ENCODE assay signal across 8 cellular contexts in genomic region chr3:128794067-128794768, GRCh38.
A peak's percentile ranks its signal among the peaks of the same experiment; 100 is the strongest.
DNase-seq lines count a peak whose midpoint lies in the region; ATAC-seq and TF ChIP-seq lines count a peak whose summit lies in the region.

No MANE protein-coding gene starts in this region.

- 8% methylated on average over 2 of the region's 2 CpGs for WGBS in mammary epithelial cell (ENCODE audit: low coverage, missing lambda C conversion rate)

- H3K79me2 ChIP-seq in mammary epithelial cell (ENCODE audit: insufficient read depth, low read length), result peaks cover 87% of the 10 kb centered on the region

- dilution Hi-C loops in mammary epithelial cell (cut with HindIII; ENCODE audit: low sequenced_read_pairs), result no loop called here

- H3K9me3 Mint-ChIP-seq in naive thymus-derived CD4-positive, alpha-beta T cell, result no peaks in the 10 kb centered on the region

- H3K27me3 Mint-ChIP-seq in naive thymus-derived CD4-positive, alpha-beta T cell, result no peaks in the 10 kb centered on the region

- peak overlapping the region; percentile 68 for H3K4me2 ChIP-seq in mammary epithelial cell (ENCODE audit: insufficient read depth, low read depth, low read length)

- DNase-seq in GM03348 (ENCODE audit: low spot score) (peak; percentile 78), MV-4-11 (lab: John Stamatoyannopoulos, UW) (peak; percentile 56), mammary epithelial cell (peak; percentile 96), NCI-H1694 (lab: John Stamatoyannopoulos, UW) (no peak), OCI-M2 (lab: John Stamatoyannopoulos, UW; ENCODE audit: unreplicated experiment) (no peak), Peyer's patch (no peak)
- peak in 1 of 9 donors; percentile 26 for DNase-seq in naive thymus-derived CD4-positive, alpha-beta T cell

- no peak for TF ChIP-seq POLR2A in Peyer's patch (IDR thresholded peaks at IDR 0.05)

- peaks cover 30% of the 10 kb centered on the region for H3K4me1 ChIP-seq in mammary epithelial cell (ENCODE audit: insufficient read depth, low read length)
- H3K4me1 ChIP-seq in naive thymus-derived CD4-positive, alpha-beta T cell (ENCODE audit: control insufficient read depth in 2 of 2, insufficient read depth in 2 of 2, low read length in 2 of 2), result peaks cover 18 to 54% of the 10 kb centered on the region in 2 donors
- H3K4me1 ChIP-seq in Peyer's patch, result peaks cover 0 to 22% (median 3%) of the 10 kb centered on the region in 4 donors

- ATAC-seq in naive thymus-derived CD4-positive, alpha-beta T cell, result peak; percentile 44
- ATAC-seq in HG02759 (IDR thresholded peaks at IDR 0.05; ENCODE audit: unreplicated experiment), result no peak

- H3K36me3 ChIP-seq in mammary epithelial cell (ENCODE audit: insufficient read depth, low read length), result peaks cover 13% of the 10 kb centered on the region
- peaks cover 6 to 32% (median 15%) of the 10 kb centered on the region in 3 experiments for H3K36me3 ChIP-seq in naive thymus-derived CD4-positive, alpha-beta T cell (ENCODE audit: control insufficient read depth in 2 of 3, insufficient read depth in 3 of 3, low read length in 3 of 3)
- H3K36me3 ChIP-seq in Peyer's patch, result peaks cover 0 to 35% (median 0%) of the 10 kb centered on the region in 3 donors

- CTCF ChIA-PET in mammary epithelial cell (lab: Charles Lee; ENCODE audit: low non-redundant PET), result interaction anchor here (1.7 kb wide), 1 partner anchor 114 kb away, joined by 11 read pairs; no protein-coding TSS in a partner anchor
- CTCF ChIA-PET in naive thymus-derived CD4-positive, alpha-beta T cell (lab: Charles Lee), result interaction anchor here (0.6 to 7.9 kb wide), 15 partner anchors 8 to 140 kb away, joined by 3 to 101 read pairs (median 4); partner anchors contain the start of genes ACAD9 and RAB7A

- TSS peak; percentile 83 for BruUV-seq in mammary epithelial cell (replicated peaks; lab: Mats Ljungman, UMichigan)

- peak overlapping the region in 9 of 10 donors; percentile 4 to 78 (median 53) for H3K4me3 Mint-ChIP-seq in naive thymus-derived CD4-positive, alpha-beta T cell

- peaks cover 0 to 25% (median 21%) of the 10 kb centered on the region in 5 donors for H3K36me3 Mint-ChIP-seq in naive thymus-derived CD4-positive, alpha-beta T cell

- H3K4me1 Mint-ChIP-seq in naive thymus-derived CD4-positive, alpha-beta T cell, result peaks cover 25 to 71% (median 62%) of the 10 kb centered on the region in 7 donors

- POLR2A ChIA-PET in naive thymus-derived CD4-positive, alpha-beta T cell (lab: Charles Lee), result interaction anchor here (0.6 to 8.4 kb wide), 10 partner anchors 9 to 162 kb away, joined by 3 to 79 read pairs (median 6); partner anchors contain the start of genes ACAD9 and RAB7A

- intact Hi-C loops in mammary epithelial cell (cut with micrococcal nuclease), result no loop called here
- intact Hi-C loops in naive thymus-derived CD4-positive, alpha-beta T cell (cut with micrococcal nuclease), result loop anchor here (2.0 to 10.0 kb wide), 3 partner anchors 67 to 739 kb away; partner anchors contain the start of genes RAB7A (in 2 of the 2) and SEC61A1 (in 1 of the 2)

- no peaks in the 10 kb centered on the region for H4K20me1 ChIP-seq in mammary epithelial cell (ENCODE audit: insufficient read depth, low read length)

- H2AFZ ChIP-seq in mammary epithelial cell (ENCODE audit: low read depth, low read length), result no peak overlapping the region

- H3K4me3 ChIP-seq in mammary epithelial cell (replicated peaks in 1 of 3; ENCODE audit: insufficient read depth in 1 of 3, low read depth in 2 of 3, low read length in 3 of 3) (no peak overlapping the region), Peyer's patch (no peak overlapping the region)
- no peak overlapping the region for H3K4me3 ChIP-seq in naive thymus-derived CD4-positive, alpha-beta T cell (ENCODE audit: low read length)

- H3K9me3 ChIP-seq in mammary epithelial cell (replicated peaks; ENCODE audit: insufficient read depth, low read length) (no peaks in the 10 kb centered on the region), Peyer's patch (no peaks in the 10 kb centered on the region)
- no peaks in the 10 kb centered on the region for H3K9me3 ChIP-seq in naive thymus-derived CD4-positive, alpha-beta T cell (ENCODE audit: control insufficient read depth in 2 of 3, low read length in 3 of 3)

- H3K27ac Mint-ChIP-seq in naive thymus-derived CD4-positive, alpha-beta T cell, result peak overlapping the region; percentile 71 to 96 (median 85)

- TF ChIP-seq CTCF in mammary epithelial cell (conservative IDR thresholded peaks at IDR 0.05 in 1 of 2, IDR thresholded peaks at IDR 0.05 in 1 of 2; ENCODE audit: extremely low read depth in 1 of 2, insufficient read depth in 1 of 2, low read depth in 1 of 2, low read length in 2 of 2) (no peak), Peyer's patch (IDR thresholded peaks at IDR 0.05) (no peak)

- in situ Hi-C loops in mammary epithelial cell (cut with MboI; ENCODE audit: low sequenced_read_pairs in 2 of 2), result no loop called here

- H3K9ac ChIP-seq in mammary epithelial cell (ENCODE audit: insufficient read depth, low read length), result no peak overlapping the region

- H3K27ac ChIP-seq in mammary epithelial cell (ENCODE audit: insufficient read depth, low read depth, low read length) (peak overlapping the region; percentile 60), Peyer's patch (peak overlapping the region in 2 of 4 donors; percentile 36 to 38)
- H3K27ac ChIP-seq in naive thymus-derived CD4-positive, alpha-beta T cell (ENCODE audit: low read depth, low read length), result peak overlapping the region; percentile 54

- no peaks in the 10 kb centered on the region for H3K27me3 ChIP-seq in mammary epithelial cell (ENCODE audit: insufficient read depth, low read length)
- H3K27me3 ChIP-seq in naive thymus-derived CD4-positive, alpha-beta T cell (ENCODE audit: control insufficient read depth in 2 of 2, insufficient read depth in 2 of 2, low read length in 2 of 2), result no peaks in the 10 kb centered on the region
- no peaks in the 10 kb centered on the region for H3K27me3 ChIP-seq in Peyer's patch

Comparison
In these comparisons a context has a peak if more than half of its experiments do, and no peak if none do; other contexts are left out.
1. DNase-seq: peak in GM03348 (single experiment), MV-4-11 (single experiment) and mammary epithelial cell (single experiment); none in NCI-H1694 (single experiment), OCI-M2 (single experiment) and Peyer's patch (0 of 3).